10 cellular contexts compared by ENCODE assay signal in the genomic region with DNA sequence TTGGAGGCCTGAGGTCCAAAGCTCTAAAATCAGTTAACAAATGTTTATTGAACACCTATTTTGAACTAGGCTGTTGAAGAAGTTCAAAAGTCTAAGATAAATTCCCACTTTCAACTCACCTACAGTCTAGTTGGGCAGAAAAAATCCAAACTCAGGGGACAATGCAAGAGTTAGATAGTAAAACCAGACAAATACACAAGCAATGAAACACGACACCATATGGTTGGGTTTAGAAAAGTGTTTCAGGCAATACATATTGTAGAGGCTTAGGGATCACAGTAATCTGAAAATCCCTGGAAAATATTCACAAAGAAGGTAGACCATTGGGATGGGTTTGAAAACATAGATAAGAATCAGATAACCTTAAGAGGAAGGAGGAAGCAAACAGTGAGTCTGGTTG. TPM values are rescaled to one million over a fixed set of nuclear protein-coding genes. Genes with fewer than 3 reads are reported as not detected.
A peak's percentile ranks its signal among the peaks of the same experiment; 100 is the strongest.
DNase-seq lines count a peak whose midpoint lies in the region; ATAC-seq and TF ChIP-seq lines count a peak whose summit lies in the region.
"Had no signal": no experiment of that assay in that cellular context is flagged by ENCODE, and none has a peak within 500 bp of the region (broad histone marks: within the 10 kb centered on the region; RNA-seq: fewer than 3 reads in every experiment).

No MANE protein-coding gene starts in this region.

- peak overlapping the region; percentile 76 for H3K4me3 Mint-ChIP-seq in Calu3 (ENCODE audit: low read depth, unreplicated experiment)

- no peak for TF ChIP-seq EP300 in neural cell (conservative IDR thresholded peaks at IDR 0.05; ENCODE audit: poor library complexity, severe bottlenecking)

- H3K9me3 Mint-ChIP-seq in Calu3 (ENCODE audit: low read depth, unreplicated experiment), result no peaks in the 10 kb centered on the region

- ATAC-seq in omental fat pad (ENCODE audit: low FRiP score) (no peak), HG02763 (IDR thresholded peaks at IDR 0.05; ENCODE audit: unreplicated experiment) (no peak), GM21786 (IDR thresholded peaks at IDR 0.05; ENCODE audit: unreplicated experiment) (no peak)

- DNase-seq in Calu3 (no peak), MM.1S (no peak), coronary artery (ENCODE audit: low spot score) (no peak), NCI-H1417 (lab: John Stamatoyannopoulos, UW) (no peak), omental fat pad (ENCODE audit: low spot score) (no peak)
- DNase-seq: NCI-H2107 had no signal

- H3K27me3 ChIP-seq in MM.1S (replicated peaks; ENCODE audit: insufficient read depth, low read length) (no peaks in the 10 kb centered on the region), neural cell (ENCODE audit: insufficient read depth, low read depth, low read length) (no peaks in the 10 kb centered on the region)
- H3K27me3 ChIP-seq: SJSA1 had no signal

- H3K9ac ChIP-seq in MM.1S (ENCODE audit: low read length) (peak overlapping the region; percentile 88), neural cell (ENCODE audit: low read length) (no peak overlapping the region)

- no peaks in the 10 kb centered on the region for H3K9me3 ChIP-seq in MM.1S (replicated peaks; ENCODE audit: insufficient read depth, low read length)
- H3K9me3 ChIP-seq in neural cell (ENCODE audit: low read length), result no peaks in the 10 kb centered on the region
- H3K9me3 ChIP-seq: SJSA1 had no signal

- H3K79me2 ChIP-seq in MM.1S (ENCODE audit: low read length) (peaks cover 36% of the 10 kb centered on the region), neural cell (replicated peaks; ENCODE audit: insufficient read depth, low read length) (no peaks in the 10 kb centered on the region)

- peak overlapping the region; percentile 88 for H3K4me2 ChIP-seq in MM.1S (ENCODE audit: low read depth, low read length)
- H3K4me2 ChIP-seq in neural cell (ENCODE audit: low read length), result peak overlapping the region; percentile 41

- peak overlapping the region; percentile 75 for H3K27ac Mint-ChIP-seq in Calu3 (ENCODE audit: unreplicated experiment)

- H3K27me3 Mint-ChIP-seq in Calu3 (ENCODE audit: unreplicated experiment), result no peaks in the 10 kb centered on the region

- H2AFZ ChIP-seq in MM.1S (ENCODE audit: low read length), result no peak overlapping the region
- no peak overlapping the region for H2AFZ ChIP-seq in neural cell (ENCODE audit: low read depth, low read length)

- peaks cover 55% of the 10 kb centered on the region for H3K4me1 Mint-ChIP-seq in Calu3 (ENCODE audit: low read depth, unreplicated experiment)

- peaks cover 29% of the 10 kb centered on the region for H3K4me1 ChIP-seq in MM.1S (ENCODE audit: low read length)

- BruUV-seq in Calu3 (replicated peaks; lab: Mats Ljungman, UMichigan), result no TSS peak

- H3K36me3 ChIP-seq in MM.1S (replicated peaks; ENCODE audit: insufficient read depth, low read length) (no peaks in the 10 kb centered on the region), neural cell (ENCODE audit: insufficient read depth, low read length) (no peaks in the 10 kb centered on the region)
- H3K36me3 ChIP-seq: SJSA1 had no signal

- H3K27ac ChIP-seq in MM.1S (ENCODE audit: low read length) (peak overlapping the region; percentile 75; the same call in 1 of the 2 replicates), coronary artery (peak overlapping the region in 1 of 2 donors; percentile 90), neural cell (ENCODE audit: low read length) (no peak overlapping the region)
- H3K27ac ChIP-seq: SJSA1 had no signal

- no peaks in the 10 kb centered on the region for H3K9me2 ChIP-seq in MM.1S (replicated peaks; ENCODE audit: insufficient read depth, low read length)
- no peaks in the 10 kb centered on the region for H3K9me2 ChIP-seq in neural cell (ENCODE audit: insufficient read depth, low read length)

- CTCF ChIA-PET in Calu3 (lab: Charles Lee), result interaction anchor here (0.5 to 4.9 kb wide), 11 partner anchors 12 to 279 kb away, joined by 3 to 107 read pairs (median 7); no protein-coding TSS in a partner anchor

- H3K36me3 Mint-ChIP-seq in Calu3 (ENCODE audit: insufficient read depth, unreplicated experiment), result peaks cover 42% of the 10 kb centered on the region

- H3K4me3 ChIP-seq in MM.1S (ENCODE audit: low read length), result peak overlapping the region; percentile 88; the same call in 1 of the 2 replicates
- peak overlapping the region; percentile 83 for H3K4me3 ChIP-seq in coronary artery
- H3K4me3 ChIP-seq in neural cell (ENCODE audit: low read length), result peak overlapping the region; percentile 82

- H3F3A ChIP-seq in MM.1S (ENCODE audit: insufficient read depth, low read length), result peaks cover 8% of the 10 kb centered on the region; the same call in 1 of the 2 replicates
- no peaks in the 10 kb centered on the region for H3F3A ChIP-seq in neural cell (ENCODE audit: insufficient read depth, low read length, poor library complexity, severe bottlenecking)

- intact Hi-C loops in Calu3 (cut with micrococcal nuclease; ENCODE audit: unreplicated experiment), result loop anchor here (1.0 to 5.0 kb wide), 5 partner anchors 13 to 212 kb away; no protein-coding TSS in a partner anchor

- TF ChIP-seq CTCF in Calu3 (IDR thresholded peaks at IDR 0.05; ENCODE audit: unreplicated experiment) (no peak), MM.1S (IDR thresholded peaks at IDR 0.05; ENCODE audit: low read length) (no peak), coronary artery (IDR thresholded peaks at IDR 0.05) (no peak), neural cell (IDR thresholded peaks at IDR 0.05; ENCODE audit: poor library complexity, severe bottlenecking) (no peak), omental fat pad (IDR thresholded peaks at IDR 0.05) (no peak)

- TF ChIP-seq RAD21 in neural cell (conservative IDR thresholded peaks at IDR 0.05), result no peak

- H4K20me1 ChIP-seq in MM.1S (ENCODE audit: insufficient read depth, low read length) (no peaks in the 10 kb centered on the region; the same call in 1 of the 2 replicates), neural cell (ENCODE audit: insufficient read depth) (no peaks in the 10 kb centered on the region)

TF ChIP-seq in neural cell, 6 proteins besides CTCF, POLR2A, EP300 and RAD21:
- TF ChIP-seq EZH2 (IDR thresholded peaks at IDR 0.05; ENCODE audit: borderline replicate concordance, insufficient read depth, low read length, poor library complexity, severe bottlenecking) (no peak), POLR2AphosphoS5 (IDR thresholded peaks at IDR 0.05) (no peak), TAF1 (IDR thresholded peaks at IDR 0.05; ENCODE audit: low read depth) (no peak), MXI1 (conservative IDR thresholded peaks at IDR 0.05; ENCODE audit: poor library complexity, severe bottlenecking) (no peak), SMC3 (conservative IDR thresholded peaks at IDR 0.05; ENCODE audit: poor library complexity) (no peak)
- TF ChIP-seq, protein P1, sequence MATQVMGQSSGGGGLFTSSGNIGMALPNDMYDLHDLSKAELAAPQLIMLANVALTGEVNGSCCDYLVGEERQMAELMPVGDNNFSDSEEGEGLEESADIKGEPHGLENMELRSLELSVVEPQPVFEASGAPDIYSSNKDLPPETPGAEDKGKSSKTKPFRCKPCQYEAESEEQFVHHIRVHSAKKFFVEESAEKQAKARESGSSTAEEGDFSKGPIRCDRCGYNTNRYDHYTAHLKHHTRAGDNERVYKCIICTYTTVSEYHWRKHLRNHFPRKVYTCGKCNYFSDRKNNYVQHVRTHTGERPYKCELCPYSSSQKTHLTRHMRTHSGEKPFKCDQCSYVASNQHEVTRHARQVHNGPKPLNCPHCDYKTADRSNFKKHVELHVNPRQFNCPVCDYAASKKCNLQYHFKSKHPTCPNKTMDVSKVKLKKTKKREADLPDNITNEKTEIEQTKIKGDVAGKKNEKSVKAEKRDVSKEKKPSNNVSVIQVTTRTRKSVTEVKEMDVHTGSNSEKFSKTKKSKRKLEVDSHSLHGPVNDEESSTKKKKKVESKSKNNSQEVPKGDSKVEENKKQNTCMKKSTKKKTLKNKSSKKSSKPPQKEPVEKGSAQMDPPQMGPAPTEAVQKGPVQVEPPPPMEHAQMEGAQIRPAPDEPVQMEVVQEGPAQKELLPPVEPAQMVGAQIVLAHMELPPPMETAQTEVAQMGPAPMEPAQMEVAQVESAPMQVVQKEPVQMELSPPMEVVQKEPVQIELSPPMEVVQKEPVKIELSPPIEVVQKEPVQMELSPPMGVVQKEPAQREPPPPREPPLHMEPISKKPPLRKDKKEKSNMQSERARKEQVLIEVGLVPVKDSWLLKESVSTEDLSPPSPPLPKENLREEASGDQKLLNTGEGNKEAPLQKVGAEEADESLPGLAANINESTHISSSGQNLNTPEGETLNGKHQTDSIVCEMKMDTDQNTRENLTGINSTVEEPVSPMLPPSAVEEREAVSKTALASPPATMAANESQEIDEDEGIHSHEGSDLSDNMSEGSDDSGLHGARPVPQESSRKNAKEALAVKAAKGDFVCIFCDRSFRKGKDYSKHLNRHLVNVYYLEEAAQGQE (IDR thresholded peaks at IDR 0.05; ENCODE audit: borderline replicate concordance), result no peak

RNA-seq across cellular contexts. Expression of a gene that starts 1.3 kb away (rescaled TPM):
- total RNA-seq in Calu3 (2022) (88.4 and 92.4 TPM in 2 replicates), omental fat pad (10 to 100 TPM; 24.4 to 35.3 (median 29.6) TPM)
- polyA plus RNA-seq in neural cell, result 5.3 and 5.7 TPM in 2 replicates
- 15.8 and 16.2 TPM in 2 replicates for polyA minus RNA-seq in neural cell
